Comparison of ENCODE assay signal across 8 cellular contexts in genomic region chr1:21782868-21783678, GRCh38. TPM values are rescaled to one million over a fixed set of nuclear protein-coding genes. Genes with fewer than 3 reads are reported as not detected.
A peak's percentile ranks its signal among the peaks of the same experiment; 100 is the strongest.
DNase-seq lines count a peak whose midpoint lies in the region; ATAC-seq and TF ChIP-seq lines count a peak whose summit lies in the region.

A gene with protein sequence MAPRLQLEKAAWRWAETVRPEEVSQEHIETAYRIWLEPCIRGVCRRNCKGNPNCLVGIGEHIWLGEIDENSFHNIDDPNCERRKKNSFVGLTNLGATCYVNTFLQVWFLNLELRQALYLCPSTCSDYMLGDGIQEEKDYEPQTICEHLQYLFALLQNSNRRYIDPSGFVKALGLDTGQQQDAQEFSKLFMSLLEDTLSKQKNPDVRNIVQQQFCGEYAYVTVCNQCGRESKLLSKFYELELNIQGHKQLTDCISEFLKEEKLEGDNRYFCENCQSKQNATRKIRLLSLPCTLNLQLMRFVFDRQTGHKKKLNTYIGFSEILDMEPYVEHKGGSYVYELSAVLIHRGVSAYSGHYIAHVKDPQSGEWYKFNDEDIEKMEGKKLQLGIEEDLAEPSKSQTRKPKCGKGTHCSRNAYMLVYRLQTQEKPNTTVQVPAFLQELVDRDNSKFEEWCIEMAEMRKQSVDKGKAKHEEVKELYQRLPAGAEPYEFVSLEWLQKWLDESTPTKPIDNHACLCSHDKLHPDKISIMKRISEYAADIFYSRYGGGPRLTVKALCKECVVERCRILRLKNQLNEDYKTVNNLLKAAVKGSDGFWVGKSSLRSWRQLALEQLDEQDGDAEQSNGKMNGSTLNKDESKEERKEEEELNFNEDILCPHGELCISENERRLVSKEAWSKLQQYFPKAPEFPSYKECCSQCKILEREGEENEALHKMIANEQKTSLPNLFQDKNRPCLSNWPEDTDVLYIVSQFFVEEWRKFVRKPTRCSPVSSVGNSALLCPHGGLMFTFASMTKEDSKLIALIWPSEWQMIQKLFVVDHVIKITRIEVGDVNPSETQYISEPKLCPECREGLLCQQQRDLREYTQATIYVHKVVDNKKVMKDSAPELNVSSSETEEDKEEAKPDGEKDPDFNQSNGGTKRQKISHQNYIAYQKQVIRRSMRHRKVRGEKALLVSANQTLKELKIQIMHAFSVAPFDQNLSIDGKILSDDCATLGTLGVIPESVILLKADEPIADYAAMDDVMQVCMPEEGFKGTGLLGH (minus strand): TSS chr1:21783149. CDS start chr1:21782957, 192 bp downstream.

- H3K27ac Mint-ChIP-seq in GM23338, result peak within 1 kb of the TSS; percentile 100

- H3K79me2 ChIP-seq in GM23338 (replicated peaks; ENCODE audit: insufficient read depth), result peaks cover 45% of the 10 kb centered on the region

- WGBS in esophagus squamous epithelium, 2 donors, result 0% methylated on average over 6 to 21 of the region's 82 CpGs

- H3K27ac ChIP-seq in GM23338 (ENCODE audit: low read depth) (peak within 1 kb of the TSS; percentile 99), esophagus squamous epithelium (peak within 1 kb of the TSS; percentile 99 to 100 (median 100))

- no peaks in the 10 kb centered on the region for H3K9me3 ChIP-seq in esophagus squamous epithelium

- peaks cover 5% of the 10 kb centered on the region; the same call in 1 of the 2 replicates for H3F3A ChIP-seq in GM23338 (replicated peaks; ENCODE audit: low read depth)

- H3K27me3 ChIP-seq in GM23338 (ENCODE audit: insufficient read depth) (no peaks in the 10 kb centered on the region), esophagus squamous epithelium (no peaks in the 10 kb centered on the region)

- H2AFZ ChIP-seq in GM23338, result peak within 1 kb of the TSS; percentile 75; the same call in 1 of the 2 replicates

- intact Hi-C loops in esophagus squamous epithelium (cut with DNase I), result no loop called here

- H3K4me1 ChIP-seq in GM23338 (ENCODE audit: insufficient read depth) (peaks cover 6% of the 10 kb centered on the region), esophagus squamous epithelium (peaks cover 16 to 47% (median 23%) of the 10 kb centered on the region in 3 donors)

- TF ChIP-seq CTCF in GM23338 (conservative IDR thresholded peaks at IDR 0.05; ENCODE audit: low read depth in 2 of 2) (peak in 1 of 2 experiments; percentile 12; a peak in 1 of 4 replicates), esophagus squamous epithelium (IDR thresholded peaks at IDR 0.05) (no peak)

- H3K4me1 Mint-ChIP-seq in GM23338, result peaks cover 22% of the 10 kb centered on the region

- peaks cover 3% of the 10 kb centered on the region; the same call in 2 of the 3 replicates for H3K36me3 Mint-ChIP-seq in GM23338 (ENCODE audit: low read depth)

- ATAC-seq in GM23338, result peak; percentile 74

- peaks cover 8% of the 10 kb centered on the region; the same call in 2 of the 3 replicates for H3K9me3 Mint-ChIP-seq in GM23338

- H3K4me2 ChIP-seq in GM23338, result peak within 1 kb of the TSS; percentile 89

- peaks cover 10% of the 10 kb centered on the region for H3K27me3 Mint-ChIP-seq in GM23338 (ENCODE audit: insufficient read depth, low read depth, poor library complexity)

- H3K36me3 ChIP-seq in GM23338 (ENCODE audit: insufficient read depth) (no peaks in the 10 kb centered on the region), esophagus squamous epithelium (no peaks in the 10 kb centered on the region)

- H3K9me2 ChIP-seq in GM23338 (ENCODE audit: insufficient read depth), result no peaks in the 10 kb centered on the region

- peak within 1 kb of the TSS; percentile 87 for H3K4me3 ChIP-seq in GM23338
- H3K4me3 ChIP-seq in esophagus squamous epithelium, result peak within 1 kb of the TSS; percentile 67 to 93 (median 86)

- peaks cover 30% of the 10 kb centered on the region for H4K20me1 ChIP-seq in GM23338 (replicated peaks; ENCODE audit: insufficient read depth)

- H3K4me3 Mint-ChIP-seq in GM23338, result peak within 1 kb of the TSS; percentile 95

- TF ChIP-seq POLR2A in esophagus squamous epithelium (IDR thresholded peaks at IDR 0.05), result peak; percentile 4 to 98 (median 84)

- DNase-seq in DMS79 treated with DMSO at 0.1 percent for 48 hours (lab: John Stamatoyannopoulos, UW) (peak; percentile 95), GM23338 (ENCODE audit: low spot score) (peak; percentile 98), Kasumi-1 (lab: John Stamatoyannopoulos, UW) (peak; percentile 86 to 90), RKO (ENCODE audit: low spot score) (peak; percentile 95), activated T-helper 1 cell treated with Interleukin-2 at 50 U/mL for 16 hours (ENCODE audit: low read depth) (peak; percentile 97), esophagus squamous epithelium (lab: John Stamatoyannopoulos, UW) (peak; percentile 86), myocyte (ENCODE audit: low read depth) (peak; percentile 98)
- peak; percentile 95 to 97 for DNase-seq in stimulated activated CD8-positive, alpha-beta memory T cell treated with anti-CD3 and anti-CD28 coated beads, Interleukin-7, amount 100 ng/mL, for 4 hours (ENCODE audit: low read depth in 2 of 2)

TF ChIP-seq in GM23338, 12 proteins besides CTCF, POLR2A, EP300 and RAD21:
- TF ChIP-seq CREB1 (CRISPR knock-in tag; IDR thresholded peaks at IDR 0.05; ENCODE audit: low read depth) (peak; percentile 93), POLR2AphosphoS5 (IDR thresholded peaks at IDR 0.05; ENCODE audit: low read depth) (peak; percentile 98), ETS1 (IDR thresholded peaks at IDR 0.05) (peak; percentile 65; the same call in 1 of the 2 replicates), STAT1 (IDR thresholded peaks at IDR 0.05; ENCODE audit: unreplicated experiment) (no peak)

RNA-seq across cellular contexts. Expression of the gene that starts here (rescaled TPM):
- 85.9 and 114 TPM in 2 replicates for total RNA-seq in GM23338 (2014; rRNA removed; shearing (Covaris generic))
- polyA plus RNA-seq in GM23338 (2016; fragmentation: Nextera tagmentation; extraction: Ambion mirVana), result 144 and 151 TPM in 2 replicates
- 10 to 100 TPM; 23.5 to 51.9 (median 39.7) TPM for total RNA-seq in esophagus squamous epithelium
- 24.6 and 28.4 TPM in 2 replicates for total RNA-seq in myocyte
- 22.5 TPM for polyA plus RNA-seq in myocyte (2012)

Comparison
In these comparisons a context has a peak if more than half of its experiments do, and no peak if none do; other contexts are left out.
1. Peak in every context shown above with its lines: DNase-seq, ATAC-seq, H3K4me3 ChIP-seq and H3K27ac ChIP-seq.